ENCODE assay signal across 6 cellular contexts in genomic region chr6:43074847-43075741, GRCh38. TPM values are rescaled to one million over a fixed set of nuclear protein-coding genes. Genes with fewer than 3 reads are reported as not detected.
DNase-seq lines count a peak whose midpoint lies in the region; ATAC-seq and TF ChIP-seq lines count a peak whose summit lies in the region.

No MANE protein-coding gene starts in this region.

- TF ChIP-seq POLR2A in HCT116 (IDR thresholded peaks at IDR 0.05; ENCODE audit: borderline replicate concordance, extremely low read depth, insufficient read depth, insufficient read length) (no peak), erythroblast (IDR thresholded peaks at IDR 0.05; ENCODE audit: low read length) (no peak)

- H3K9ac ChIP-seq in HCT116 (ENCODE audit: low read length) (peak overlapping the region; percentile 35; the same call in 1 of the 2 replicates), neuronal stem cell (ENCODE audit: low read depth, low read length, poor library complexity) (no peak overlapping the region)

- H3K9me3 Mint-ChIP-seq in central memory CD8-positive, alpha-beta T cell, result no peaks in the 10 kb centered on the region

- ATAC-seq in HCT116 (no peak), GM19328 (IDR thresholded peaks at IDR 0.05; ENCODE audit: unreplicated experiment) (no peak)
- ATAC-seq in central memory CD8-positive, alpha-beta T cell (replicated peaks; ENCODE audit: extremely low read depth, poor library complexity, severe bottlenecking), result no peak

- DNase-seq in HCT116 (ENCODE audit: low read depth, low spot score) (no peak), neuronal stem cell (ENCODE audit: low spot score) (no peak), erythroblast (lab: John Stamatoyannopoulos, UW) (no peak), NCI-H526 treated with DMSO at 0.1 percent for 48 hours (lab: John Stamatoyannopoulos, UW) (no peak)
- DNase-seq in central memory CD8-positive, alpha-beta T cell (ENCODE audit: low spot score in 2 of 2), result no peak

- H2AK5ac ChIP-seq in neuronal stem cell (ENCODE audit: low read depth, low read length), result peak overlapping the region; percentile 5

- H3K4me3 Mint-ChIP-seq in central memory CD8-positive, alpha-beta T cell, result peak overlapping the region; percentile 36

- H3K23ac ChIP-seq in neuronal stem cell (ENCODE audit: low read depth, low read length, poor library complexity), result no peak overlapping the region

- H4K91ac ChIP-seq in neuronal stem cell (ENCODE audit: low read depth, low read length, poor library complexity), result no peak overlapping the region

- H3K18ac ChIP-seq in neuronal stem cell (ENCODE audit: low read length), result peak overlapping the region; percentile 53

- H3K4me3 ChIP-seq in HCT116 (replicated peaks in 1 of 2; ENCODE audit: low read depth in 1 of 2, low read length in 2 of 2) (no peak overlapping the region; a peak in 2 of 4 replicates), neuronal stem cell (ENCODE audit: low read length in 2 of 2) (peak overlapping the region in 1 of 2 donors; percentile 98)

- H3K36me3 ChIP-seq in HCT116 (ENCODE audit: control insufficient read depth in 1 of 2, insufficient read depth in 2 of 2, low read length in 2 of 2) (no peaks in the 10 kb centered on the region), neuronal stem cell (replicated peaks in 1 of 2; ENCODE audit: control insufficient read depth in 2 of 2, insufficient read depth in 2 of 2, low read length in 2 of 2) (peaks cover 4 to 7% of the 10 kb centered on the region in 2 donors)

- H2AFZ ChIP-seq in HCT116 (ENCODE audit: low read depth, low read length, poor library complexity, severe bottlenecking), result no peak overlapping the region
- H2AFZ ChIP-seq in neuronal stem cell (ENCODE audit: low read length), result peak overlapping the region; percentile 92

- CTCF ChIA-PET in HCT116 (lab: Charles Lee), result interaction anchor here (3.0 kb wide), 1 partner anchor 69 kb away, joined by 10 read pairs; no protein-coding TSS in a partner anchor

- H3K4me1 Mint-ChIP-seq in central memory CD8-positive, alpha-beta T cell, result no peaks in the 10 kb centered on the region

- H3K27me3 Mint-ChIP-seq in central memory CD8-positive, alpha-beta T cell, result peaks cover 13% of the 10 kb centered on the region

- H2BK15ac ChIP-seq in neuronal stem cell (ENCODE audit: low read length), result peak overlapping the region; percentile 44

- no CpG with 5 or more reads among the region's 6 CpGs for WGBS in neuronal stem cell (ENCODE audit: extremely low coverage in 2 of 2, insufficient read length in 2 of 2, insufficient replicate concordance in 1 of 2), 2 donors

- no TSS peak for BruUV-seq in HCT116 (replicated peaks; lab: Mats Ljungman, UMichigan)

- RAD21 ChIA-PET in HCT116 (lab: Charles Lee; ENCODE audit: low non-redundant PET in 1 of 2, low total read pairs in 2 of 2, uncharacterized antibody in 2 of 2, unreplicated experiment in 2 of 2), result interaction anchor here in 1 of 2 experiments (0.7 kb wide), 1 partner anchor 51 kb away, joined by 3 read pairs; no protein-coding TSS in a partner anchor

- H2BK5ac ChIP-seq in neuronal stem cell (ENCODE audit: low read length), result no peak overlapping the region

- H4K8ac ChIP-seq in neuronal stem cell (ENCODE audit: low read depth, low read length), result no peak overlapping the region

- H3K9me3 ChIP-seq in HCT116 (ENCODE audit: control insufficient read depth in 1 of 2, insufficient read depth in 1 of 2, low read depth in 1 of 2, low read length in 2 of 2) (no peaks in the 10 kb centered on the region), neuronal stem cell (replicated peaks in 1 of 2; ENCODE audit: control insufficient read depth in 2 of 2, insufficient read depth in 1 of 2, low read depth in 1 of 2, low read length in 2 of 2) (no peaks in the 10 kb centered on the region)

- peaks cover 36% of the 10 kb centered on the region for H3K79me2 ChIP-seq in HCT116 (ENCODE audit: insufficient read depth, low read length)

- H3K27me3 ChIP-seq in HCT116 (ENCODE audit: insufficient read depth, low read length) (no peaks in the 10 kb centered on the region), neuronal stem cell (ENCODE audit: control insufficient read depth in 3 of 3, insufficient read depth in 3 of 3, low read depth in 1 of 3, low read length in 3 of 3) (no peaks in the 10 kb centered on the region)

- intact Hi-C loops in HCT116 (cut with micrococcal nuclease), result loop anchor here (5.0 kb wide), 1 partner anchor 47 kb away; no protein-coding TSS in a partner anchor

- H3K9me2 ChIP-seq in HCT116 (ENCODE audit: insufficient read depth), result no peaks in the 10 kb centered on the region

- H3K4me2 ChIP-seq in HCT116 (ENCODE audit: low read length), result peak overlapping the region; percentile 82
- peak overlapping the region; percentile 41 for H3K4me2 ChIP-seq in neuronal stem cell (ENCODE audit: insufficient read depth, low read length, poor library complexity, severe bottlenecking)

- H2BK12ac ChIP-seq in neuronal stem cell (ENCODE audit: low read length), result peak overlapping the region; percentile 80

- H3K4me1 ChIP-seq in HCT116 (ENCODE audit: control insufficient read depth in 1 of 2, insufficient read depth in 2 of 2, low read length in 2 of 2) (peaks cover 17 to 28% of the 10 kb centered on the region in 2 experiments), neuronal stem cell (ENCODE audit: control insufficient read depth in 2 of 2, insufficient read depth in 1 of 2, low read depth in 1 of 2, low read length in 2 of 2) (peaks cover 18 to 27% of the 10 kb centered on the region in 2 donors)

- POLR2A ChIA-PET in HCT116 (lab: Charles Lee), result interaction anchor here (1.1 to 2.0 kb wide), 3 partner anchors 12 to 21 kb away, joined by 3 to 8 read pairs (median 5); partner anchors contain the start of gene CUL7

- TF ChIP-seq CTCF in HCT116 (IDR thresholded peaks at IDR 0.05 in 2 of 3, conservative IDR thresholded peaks at IDR 0.05 in 1 of 3; ENCODE audit: borderline replicate concordance in 1 of 3, insufficient read depth in 1 of 3, low read depth in 2 of 3, low read length in 2 of 3), result no peak

- H3K79me1 ChIP-seq in neuronal stem cell (ENCODE audit: low read depth, low read length), result peaks cover 6% of the 10 kb centered on the region

- H2BK120ac ChIP-seq in neuronal stem cell (ENCODE audit: low read depth, low read length), result peak overlapping the region; percentile 11

- H3K27ac Mint-ChIP-seq in central memory CD8-positive, alpha-beta T cell (ENCODE audit: low read depth), result no peak overlapping the region

- no peak for TF ChIP-seq RAD21 in HCT116 (IDR thresholded peaks at IDR 0.05; ENCODE audit: low read depth)

- no peak overlapping the region for H3K14ac ChIP-seq in neuronal stem cell (ENCODE audit: low read length)

- no peaks in the 10 kb centered on the region for H4K20me1 ChIP-seq in HCT116 (ENCODE audit: insufficient read depth)

- H3K4ac ChIP-seq in neuronal stem cell (ENCODE audit: low read length), result no peak overlapping the region

- H3K27ac ChIP-seq in HCT116 (ENCODE audit: low read depth, low read length) (peak overlapping the region; percentile 45; the same call in 1 of the 2 replicates), neuronal stem cell (replicated peaks; ENCODE audit: low read length) (peak overlapping the region; percentile 37)

- peaks cover 4% of the 10 kb centered on the region for H3K36me3 Mint-ChIP-seq in central memory CD8-positive, alpha-beta T cell (ENCODE audit: insufficient read depth)

TF ChIP-seq in HCT116, 20 proteins besides CTCF, POLR2A, EP300 and RAD21:
- no peak for TF ChIP-seq SRF (IDR thresholded peaks at IDR 0.05; ENCODE audit: low read depth)
- no peak for TF ChIP-seq FOSL1 (IDR thresholded peaks at IDR 0.05; ENCODE audit: low read depth)

RNA-seq across cellular contexts. Expression of gene PTK7, which starts 1.0 kb away (rescaled TPM):
- total RNA-seq in HCT116 (2021; ENCODE audit: unreplicated experiment), result 105 TPM
- 101 and 106 TPM in 2 replicates for polyA plus RNA-seq in HCT116 (2012)
- polyA plus RNA-seq in neuronal stem cell (2013, experiment 1 of 2), result 43.8 TPM
- 43.3 TPM for polyA plus RNA-seq in neuronal stem cell (2013, experiment 2 of 2)

RNA-seq across cellular contexts. Expression of gene KLC4, which starts 15.7 kb away (rescaled TPM):
- 16.2 TPM for total RNA-seq in HCT116 (2021; ENCODE audit: unreplicated experiment)
- 14.5 and 17.7 TPM in 2 replicates for polyA plus RNA-seq in HCT116 (2012)
- 14.2 TPM for polyA plus RNA-seq in neuronal stem cell (2013, experiment 1 of 2)
- polyA plus RNA-seq in neuronal stem cell (2013, experiment 2 of 2), result 14.7 TPM

RNA-seq across cellular contexts. Expression of gene MRPL2, which starts 15.9 kb away (rescaled TPM):
- 123 TPM for total RNA-seq in HCT116 (2021; ENCODE audit: unreplicated experiment)
- 119 and 136 TPM in 2 replicates for polyA plus RNA-seq in HCT116 (2012)
- 46.8 TPM for polyA plus RNA-seq in neuronal stem cell (2013, experiment 1 of 2)
- polyA plus RNA-seq in neuronal stem cell (2013, experiment 2 of 2), result 50.0 TPM

RNA-seq across cellular contexts. Expression of gene CUL7, which starts 21.4 kb away (rescaled TPM):
- 34.1 TPM for total RNA-seq in HCT116 (2021; ENCODE audit: unreplicated experiment)
- 26.9 and 33.6 TPM in 2 replicates for polyA plus RNA-seq in HCT116 (2012)
- polyA plus RNA-seq in neuronal stem cell (2013, experiment 1 of 2), result 16.9 TPM
- 16.9 TPM for polyA plus RNA-seq in neuronal stem cell (2013, experiment 2 of 2)

RNA-seq across cellular contexts. Expression of gene RRP36, which starts 53.7 kb away (rescaled TPM):
- 63.4 TPM for total RNA-seq in HCT116 (2021; ENCODE audit: unreplicated experiment)
- 34.9 and 47.0 TPM in 2 replicates for polyA plus RNA-seq in HCT116 (2012)
- 51.0 TPM for polyA plus RNA-seq in neuronal stem cell (2013, experiment 1 of 2)
- polyA plus RNA-seq in neuronal stem cell (2013, experiment 2 of 2), result 50.1 TPM
